8 cellular contexts compared by ENCODE assay signal in genomic region chrX:81202413-81202794, GRCh38. TPM values are rescaled to one million over a fixed set of nuclear protein-coding genes. Genes with fewer than 3 reads are reported as not detected.
DNase-seq lines count a peak whose midpoint lies in the region; ATAC-seq, FAIRE-seq and TF ChIP-seq lines count a peak whose summit lies in the region.

No MANE protein-coding gene starts in this region.

- H3K27me3 ChIP-seq in Caco-2 (replicated peaks; ENCODE audit: control insufficient read depth, insufficient read depth, low read length) (no peaks in the 10 kb centered on the region), Loucy (ENCODE audit: insufficient read depth, low read length, poor library complexity, severe bottlenecking) (no peaks in the 10 kb centered on the region), bronchial epithelial cell (ENCODE audit: control insufficient read depth, insufficient read depth, low read length) (no peaks in the 10 kb centered on the region), right lobe of liver (no peaks in the 10 kb centered on the region), tibial artery (no peaks in the 10 kb centered on the region)

- H3F3A ChIP-seq in Loucy (ENCODE audit: low read depth) = no peaks in the 10 kb centered on the region

- peak overlapping the region; percentile 77 for H3K4me3 Mint-ChIP-seq in Caco-2 (ENCODE audit: unreplicated experiment)

- H3K9me3 Mint-ChIP-seq in Caco-2 (ENCODE audit: unreplicated experiment) = no peaks in the 10 kb centered on the region

- peak overlapping the region; percentile 23 to 75 (median 49) for H3K27ac ChIP-seq in right lobe of liver
- peak overlapping the region; percentile 79 to 88 for H3K27ac ChIP-seq in tibial artery

- H3K27ac Mint-ChIP-seq in Caco-2 (ENCODE audit: unreplicated experiment) = peak overlapping the region; percentile 90

- POLR2A ChIA-PET in Caco-2 (lab: Charles Lee) = no interaction called here

- DNase-seq in Caco-2 = no peak
- peak; percentile 16 for DNase-seq in bronchial epithelial cell (ENCODE audit: low read depth)
- no peak for DNase-seq in right lobe of liver
- no peak for DNase-seq in tibial artery
- no peak for DNase-seq in effector CD8-positive, alpha-beta T cell (lab: John Stamatoyannopoulos, UW)
- DNase-seq in NK-92 treated with Interleukin-12 subunit alpha and Interleukin-12 subunit beta, amount 100 ng/mL, for 24 hours (lab: John Stamatoyannopoulos, UW) = no peak
- no peak for DNase-seq in posterior vena cava (ENCODE audit: low spot score)

- no peak for FAIRE-seq in bronchial epithelial cell (lab: Jason Lieb, UNC)

- H3K79me2 ChIP-seq in Loucy (ENCODE audit: insufficient read depth, low read length) = peaks cover 53% of the 10 kb centered on the region

- no peaks in the 10 kb centered on the region for H3K27me3 Mint-ChIP-seq in Caco-2 (ENCODE audit: insufficient read depth, unreplicated experiment)

- peak; percentile 17 to 34 (median 20) for ATAC-seq in right lobe of liver

- H3K4me3 ChIP-seq in Caco-2 (ENCODE audit: low read depth, low read length) = peak overlapping the region; percentile 48
- peak overlapping the region; percentile 99 for H3K4me3 ChIP-seq in Loucy (ENCODE audit: low read length, poor library complexity, severe bottlenecking)
- H3K4me3 ChIP-seq in bronchial epithelial cell (ENCODE audit: low read depth, low read length) = peak overlapping the region; percentile 59
- H3K4me3 ChIP-seq in right lobe of liver = peak overlapping the region; percentile 54 to 61 (median 59)
- H3K4me3 ChIP-seq in tibial artery = peak overlapping the region; percentile 64 to 65

- peak overlapping the region; percentile 86 for H2AFZ ChIP-seq in Loucy (ENCODE audit: low read length)

- no peaks in the 10 kb centered on the region for H3K4me1 ChIP-seq in Caco-2
- H3K4me1 ChIP-seq in Loucy (ENCODE audit: insufficient read depth, low read length, poor library complexity, severe bottlenecking) = peaks cover 3% of the 10 kb centered on the region
- no peaks in the 10 kb centered on the region for H3K4me1 ChIP-seq in right lobe of liver
- H3K4me1 ChIP-seq in tibial artery = peaks cover 0 to 15% (median 0%) of the 10 kb centered on the region in 4 donors

- H3K9ac ChIP-seq in Loucy (ENCODE audit: low read depth, low read length, poor library complexity, severe bottlenecking) = peak overlapping the region; percentile 95

- intact Hi-C loops in Caco-2 (cut with micrococcal nuclease; ENCODE audit: unreplicated experiment) (no loop called here), right lobe of liver (cut with DNase I) (no loop called here), tibial artery (cut with DNase I; ENCODE audit: low total_unique reads) (no loop called here), posterior vena cava (cut with DNase I) (loop anchor here in 1 of 2 donors (10.0 kb wide), 1 partner anchor 172 kb away; no protein-coding TSS in a partner anchor)

- H3K36me3 Mint-ChIP-seq in Caco-2 (ENCODE audit: insufficient read depth, unreplicated experiment) = no peaks in the 10 kb centered on the region

- H3K9me3 ChIP-seq in Caco-2 (no peaks in the 10 kb centered on the region), Loucy (ENCODE audit: insufficient read depth, low read depth, low read length) (no peaks in the 10 kb centered on the region), right lobe of liver (no peaks in the 10 kb centered on the region), tibial artery (no peaks in the 10 kb centered on the region)

- H3K4me2 ChIP-seq in Loucy (ENCODE audit: low read depth, low read length, poor library complexity, severe bottlenecking) = peak overlapping the region; percentile 88

- no TSS peak for BruUV-seq in Caco-2 (replicated peaks; lab: Mats Ljungman, UMichigan)

- H3K4me1 Mint-ChIP-seq in Caco-2 (ENCODE audit: low read depth, unreplicated experiment) = no peaks in the 10 kb centered on the region

- CTCF ChIA-PET in Caco-2 (lab: Charles Lee) = interaction anchor here (0.6 kb wide), 1 partner anchor 12 kb away, joined by 3 read pairs; no protein-coding TSS in a partner anchor

- WGBS in right lobe of liver (ENCODE audit: insufficient coverage, low coverage, low lambda C conversion rate, missing lambda C conversion rate) = 12% methylated on average over 8 of the region's 8 CpGs

- no peaks in the 10 kb centered on the region for H3K9me2 ChIP-seq in Loucy (replicated peaks; ENCODE audit: low read depth, low read length)

- H3K36me3 ChIP-seq in Caco-2 (ENCODE audit: control insufficient read depth, insufficient read depth, low read length) (no peaks in the 10 kb centered on the region), Loucy (ENCODE audit: insufficient read depth, low read length) (no peaks in the 10 kb centered on the region), bronchial epithelial cell (ENCODE audit: control insufficient read depth, insufficient read depth, low read length) (no peaks in the 10 kb centered on the region), right lobe of liver (no peaks in the 10 kb centered on the region), tibial artery (no peaks in the 10 kb centered on the region)

- TF ChIP-seq POLR2A in right lobe of liver (IDR thresholded peaks at IDR 0.05) = no peak

- H4K20me1 ChIP-seq in Loucy (ENCODE audit: insufficient read depth, low read length, poor library complexity, severe bottlenecking) = peaks cover 15% of the 10 kb centered on the region

- TF ChIP-seq CTCF in Caco-2 (IDR thresholded peaks at IDR 0.05; ENCODE audit: insufficient read depth in 1 of 2, low read depth in 1 of 2, low read length in 1 of 2, severe bottlenecking in 1 of 2, unreplicated experiment in 1 of 2) (no peak), Loucy (conservative IDR thresholded peaks at IDR 0.05; ENCODE audit: low read length) (no peak), bronchial epithelial cell (IDR thresholded peaks at IDR 0.05; ENCODE audit: insufficient read depth, low read length, severe bottlenecking) (no peak), right lobe of liver (IDR thresholded peaks at IDR 0.05) (no peak), tibial artery (IDR thresholded peaks at IDR 0.05) (no peak)

RNA-seq across cellular contexts. Expression of gene SH3BGRL, which starts 0.5 kb away (rescaled TPM):
- total RNA-seq in Caco-2 (2022) (24.6 and 32.1 TPM in 2 replicates), bronchial epithelial cell (7.9 and 17.2 TPM in 2 replicates), right lobe of liver (10 to 100 TPM; 12.4 to 35.3 (median 23.5) TPM), posterior vena cava (100 to 1,000 TPM; 170 to 227 TPM)

RNA-seq across cellular contexts. Expression of gene HMGN5, which starts 0.7 kb away (rescaled TPM):
- 1.1 and 1.9 TPM in 2 replicates for total RNA-seq in Caco-2 (2022)
- 0.38 and 0.53 TPM in 2 replicates for total RNA-seq in bronchial epithelial cell
- total RNA-seq in right lobe of liver = 1 to 10 TPM; 1.9 to 5.5 (median 3.4) TPM
- 1 to 10 TPM; 7.9 to 8.4 TPM for total RNA-seq in posterior vena cava

Comparison
In these comparisons a context has a peak if more than half of its experiments do, and no peak if none do; other contexts are left out.
1. H3K4me3 ChIP-seq: peak in every context shown above with its lines; median percentile 99 in Loucy; 64 in tibial artery; 59 in bronchial epithelial cell; 59 in right lobe of liver; 48 in Caco-2.